In genomic region chr1:56572334-56573050, GRCh38 we compare ENCODE assay signal across 15 cellular contexts. TPM values are rescaled to one million over a fixed set of nuclear protein-coding genes. Genes with fewer than 3 reads are reported as not detected.
A peak's percentile ranks its signal among the peaks of the same experiment; 100 is the strongest.
DNase-seq lines count a peak whose midpoint lies in the region; FAIRE-seq and TF ChIP-seq lines count a peak whose summit lies in the region.
"Had no signal": no experiment of that assay in that cellular context is flagged by ENCODE, and none has a peak within 500 bp of the region (broad histone marks: within the 10 kb centered on the region; RNA-seq: fewer than 3 reads in every experiment).

No MANE protein-coding gene starts in this region.

- no peaks in the 10 kb centered on the region for H3K9me3 ChIP-seq in prostate gland
- no peaks in the 10 kb centered on the region for H3K9me3 ChIP-seq in sigmoid colon
- H3K9me3 ChIP-seq: MG63 had no signal

- no peaks in the 10 kb centered on the region for H3K36me3 ChIP-seq in prostate gland
- H3K36me3 ChIP-seq in sigmoid colon, result no peaks in the 10 kb centered on the region

- 61% methylated on average over 4 of the region's 4 CpGs for WGBS in prostate gland
- 59 to 66% methylated on average over 4 of the region's 4 CpGs for WGBS in sigmoid colon, 2 donors

- CTCF ChIA-PET in RWPE1 (lab: Yijun Ruan, JAX), result interaction anchor here (0.6 to 0.7 kb wide), 4 partner anchors 13 to 1280 kb away, joined by 3 to 4 read pairs (median 3); no protein-coding TSS in a partner anchor

- TF ChIP-seq EP300 in sigmoid colon (IDR thresholded peaks at IDR 0.05), result no peak

- FAIRE-seq in urothelium cell line (lab: Jason Lieb, UNC), result no peak

- DNase-seq in RPMI8226 (peak; percentile 40), fibroblast of the aortic adventitia (ENCODE audit: low read depth) (peak; percentile 16), prostate gland (ENCODE audit: low spot score) (no peak), urothelium cell line (ENCODE audit: low spot score) (no peak), sigmoid colon (no peak), head of caudate nucleus (no peak), RWPE1 (ENCODE audit: low spot score) (no peak)
- DNase-seq: activated CD4-positive, alpha-beta T cell treated with anti-CD3 and anti-CD28 coated beads for 4 hours; activated T-cell treated with anti-CD3 and anti-CD28 coated beads, Interleukin-2, amount 50 U/mL, for 72 hours; DMS 273 treated with DMSO at 0.1 percent for 48 hours; effector CD4-positive, alpha-beta T cell; glutamatergic neuron; MG63; nephron progenitor cell had no signal

- TF ChIP-seq CTCF in C4-2B (conservative IDR thresholded peaks at IDR 0.05), result no peak
- TF ChIP-seq CTCF in fibroblast of the aortic adventitia (IDR thresholded peaks at IDR 0.05; ENCODE audit: insufficient read depth, low read length), result no peak
- no peak for TF ChIP-seq CTCF in prostate gland (IDR thresholded peaks at IDR 0.05)
- TF ChIP-seq CTCF in sigmoid colon (IDR thresholded peaks at IDR 0.05), result no peak
- TF ChIP-seq CTCF in RWPE1 (conservative IDR thresholded peaks at IDR 0.05; ENCODE audit: low read depth), result no peak

- peak overlapping the region; percentile 45 for H3K4me3 ChIP-seq in fibroblast of the aortic adventitia (ENCODE audit: low read depth, low read length)
- H3K4me3 ChIP-seq in prostate gland, result no peak overlapping the region
- peak overlapping the region in 1 of 4 donors; percentile 4 for H3K4me3 ChIP-seq in sigmoid colon
- H3K4me3 ChIP-seq: MG63 had no signal

- H3K27ac ChIP-seq in C4-2B, result peak overlapping the region; percentile 49
- peak overlapping the region; percentile 10 for H3K27ac ChIP-seq in prostate gland
- peak overlapping the region in 1 of 4 donors; percentile 7 for H3K27ac ChIP-seq in sigmoid colon
- H3K27ac ChIP-seq in RWPE1, result no peak overlapping the region

- TF ChIP-seq POLR2A in prostate gland (IDR thresholded peaks at IDR 0.05) (no peak), sigmoid colon (IDR thresholded peaks at IDR 0.05) (no peak)

- no peaks in the 10 kb centered on the region for H3K27me3 ChIP-seq in prostate gland (replicated peaks; ENCODE audit: insufficient read depth)
- no peaks in the 10 kb centered on the region for H3K27me3 ChIP-seq in sigmoid colon
- H3K27me3 ChIP-seq: MG63 had no signal

- intact Hi-C loops in prostate gland (cut with DNase I) (loop anchor here (10.0 kb wide), 4 partner anchors 98 to 1108 kb away; no protein-coding TSS in a partner anchor), sigmoid colon (cut with DNase I) (loop anchor here (10.0 kb wide), 3 partner anchors 388 to 758 kb away; no protein-coding TSS in a partner anchor), head of caudate nucleus (cut with DNase I) (loop anchor here (10.0 kb wide), 1 partner anchor 98 kb away; no protein-coding TSS in a partner anchor)

- H3K4me1 ChIP-seq in prostate gland (replicated peaks), result peaks cover 8% of the 10 kb centered on the region
- peaks cover 0 to 45% (median 34%) of the 10 kb centered on the region in 4 donors for H3K4me1 ChIP-seq in sigmoid colon

- POLR2A ChIA-PET in RWPE1 (lab: Yijun Ruan, JAX; ENCODE audit: low non-redundant PET), result no interaction called here

RNA-seq across cellular contexts. Expression of gene PLPP3, which starts 6.9 kb away (rescaled TPM):
- total RNA-seq in fibroblast of the aortic adventitia (ENCODE audit: low replicate concordance) (45.7 and 270 TPM in 2 replicates), prostate gland (100 to 1,000 TPM in 1 of 2 donors, 10 to 100 TPM in 1; 40.4 to 107 TPM), sigmoid colon (100 to 1,000 TPM in 2 of 4 donors, 10 to 100 TPM in 2; 92.8 to 136 (median 109) TPM)
- 10 to 100 TPM in 2 of 3 donors, 1 to 10 TPM in 1; 4.9 to 20.7 (median 16.8) TPM for polyA plus RNA-seq in sigmoid colon
- total RNA-seq: activated T-cell treated with anti-CD3 and anti-CD28 coated beads, Interleukin-2, amount 50 U/mL, for 72 hours had no signal

Comparison
In these comparisons a context has a peak if more than half of its experiments do, and no peak if none do; other contexts are left out.
1. DNase-seq: peak in RPMI8226 (single experiment) and fibroblast of the aortic adventitia (single experiment); none in prostate gland (single experiment), urothelium cell line (single experiment), sigmoid colon (single experiment), head of caudate nucleus (0 of 42) and RWPE1 (single experiment).